In the genomic region with DNA sequence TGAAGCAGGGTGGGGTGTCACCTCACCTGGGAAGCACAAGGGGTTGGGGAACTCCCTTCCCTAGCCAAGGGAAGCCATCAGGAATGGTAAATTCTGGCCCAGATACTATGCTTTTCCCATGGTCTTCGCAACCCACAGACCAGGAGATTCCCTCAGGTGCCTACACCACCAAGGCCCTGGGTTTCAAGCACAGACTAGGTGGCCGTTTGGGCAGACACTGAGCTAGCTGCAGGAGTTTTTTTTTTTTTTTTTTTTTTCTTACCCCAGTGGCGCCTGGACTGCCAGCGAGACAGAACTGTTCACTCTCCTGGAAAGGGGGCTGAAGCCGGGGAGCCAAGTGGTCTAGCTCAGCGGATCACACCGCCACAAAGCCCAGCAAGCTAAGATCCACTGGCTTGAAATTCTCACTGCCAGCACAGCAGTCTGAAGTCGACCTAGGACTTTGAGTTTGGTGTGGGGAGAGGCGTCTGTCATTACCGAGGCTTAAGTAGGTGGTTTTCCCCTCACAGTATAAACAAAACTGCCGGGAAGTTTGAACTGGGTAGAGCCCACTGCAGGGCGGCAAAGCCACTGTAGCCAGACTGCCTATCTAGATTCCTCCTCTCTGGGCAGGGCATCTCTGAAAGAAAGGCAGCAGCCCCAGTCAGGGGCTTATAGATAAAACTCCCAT, we compare ENCODE assay signal across 2 cellular contexts.
TF ChIP-seq lines count a peak whose summit lies in the region.
"Not testable (repeated sequence)": the region's sequence is repeated elsewhere in the genome, so short reads cannot be mapped to it uniquely, and the experiment has no call there.

No MANE protein-coding gene starts in this region.

TF ChIP-seq in K562, 482 proteins besides CTCF, POLR2A, EP300 and RAD21:
- TF ChIP-seq, protein P1, sequence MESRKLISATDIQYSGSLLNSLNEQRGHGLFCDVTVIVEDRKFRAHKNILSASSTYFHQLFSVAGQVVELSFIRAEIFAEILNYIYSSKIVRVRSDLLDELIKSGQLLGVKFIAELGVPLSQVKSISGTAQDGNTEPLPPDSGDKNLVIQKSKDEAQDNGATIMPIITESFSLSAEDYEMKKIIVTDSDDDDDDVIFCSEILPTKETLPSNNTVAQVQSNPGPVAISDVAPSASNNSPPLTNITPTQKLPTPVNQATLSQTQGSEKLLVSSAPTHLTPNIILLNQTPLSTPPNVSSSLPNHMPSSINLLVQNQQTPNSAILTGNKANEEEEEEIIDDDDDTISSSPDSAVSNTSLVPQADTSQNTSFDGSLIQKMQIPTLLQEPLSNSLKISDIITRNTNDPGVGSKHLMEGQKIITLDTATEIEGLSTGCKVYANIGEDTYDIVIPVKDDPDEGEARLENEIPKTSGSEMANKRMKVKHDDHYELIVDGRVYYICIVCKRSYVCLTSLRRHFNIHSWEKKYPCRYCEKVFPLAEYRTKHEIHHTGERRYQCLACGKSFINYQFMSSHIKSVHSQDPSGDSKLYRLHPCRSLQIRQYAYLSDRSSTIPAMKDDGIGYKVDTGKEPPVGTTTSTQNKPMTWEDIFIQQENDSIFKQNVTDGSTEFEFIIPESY (CRISPR knock-in tag; IDR thresholded peaks at IDR 0.05), result peak; percentile 48; the same call in 1 of the 2 replicates

TF ChIP-seq in HepG2, 621 proteins besides CTCF, POLR2A, EP300 and RAD21:
- TF ChIP-seq HNF4A (CRISPR knock-in tag; IDR thresholded peaks at IDR 0.05), result 0 out of 2 replicates have a peak, but pooled peaks have one; percentile 18
- peak; percentile 41; the same call in 1 of the 2 replicates for TF ChIP-seq ZNF350 (CRISPR knock-in tag; IDR thresholded peaks at IDR 0.05; ENCODE audit: borderline replicate concordance, low read depth)
- TF ChIP-seq, protein P2, sequence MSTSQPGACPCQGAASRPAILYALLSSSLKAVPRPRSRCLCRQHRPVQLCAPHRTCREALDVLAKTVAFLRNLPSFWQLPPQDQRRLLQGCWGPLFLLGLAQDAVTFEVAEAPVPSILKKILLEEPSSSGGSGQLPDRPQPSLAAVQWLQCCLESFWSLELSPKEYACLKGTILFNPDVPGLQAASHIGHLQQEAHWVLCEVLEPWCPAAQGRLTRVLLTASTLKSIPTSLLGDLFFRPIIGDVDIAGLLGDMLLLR (CRISPR knock-in tag; IDR thresholded peaks at IDR 0.05), result 0 out of 2 replicates have a peak, but pooled peaks have one; percentile 13
- peak; percentile 28; the same call in 1 of the 2 replicates for TF ChIP-seq SALL1 (CRISPR knock-in tag; IDR thresholded peaks at IDR 0.05)
- TF ChIP-seq, protein P3, sequence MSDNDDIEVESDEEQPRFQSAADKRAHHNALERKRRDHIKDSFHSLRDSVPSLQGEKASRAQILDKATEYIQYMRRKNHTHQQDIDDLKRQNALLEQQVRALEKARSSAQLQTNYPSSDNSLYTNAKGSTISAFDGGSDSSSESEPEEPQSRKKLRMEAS (IDR thresholded peaks at IDR 0.05), result 0 out of 2 replicates have a peak, but pooled peaks have one; percentile 16
- TF ChIP-seq, protein P4, sequence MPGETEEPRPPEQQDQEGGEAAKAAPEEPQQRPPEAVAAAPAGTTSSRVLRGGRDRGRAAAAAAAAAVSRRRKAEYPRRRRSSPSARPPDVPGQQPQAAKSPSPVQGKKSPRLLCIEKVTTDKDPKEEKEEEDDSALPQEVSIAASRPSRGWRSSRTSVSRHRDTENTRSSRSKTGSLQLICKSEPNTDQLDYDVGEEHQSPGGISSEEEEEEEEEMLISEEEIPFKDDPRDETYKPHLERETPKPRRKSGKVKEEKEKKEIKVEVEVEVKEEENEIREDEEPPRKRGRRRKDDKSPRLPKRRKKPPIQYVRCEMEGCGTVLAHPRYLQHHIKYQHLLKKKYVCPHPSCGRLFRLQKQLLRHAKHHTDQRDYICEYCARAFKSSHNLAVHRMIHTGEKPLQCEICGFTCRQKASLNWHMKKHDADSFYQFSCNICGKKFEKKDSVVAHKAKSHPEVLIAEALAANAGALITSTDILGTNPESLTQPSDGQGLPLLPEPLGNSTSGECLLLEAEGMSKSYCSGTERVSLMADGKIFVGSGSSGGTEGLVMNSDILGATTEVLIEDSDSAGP (CRISPR knock-in tag; IDR thresholded peaks at IDR 0.05; ENCODE audit: borderline replicate concordance), result peak; percentile 36; the same call in 1 of the 2 replicates
- TF ChIP-seq FOXA1 (IDR thresholded peaks at IDR 0.05), result not testable (repeated sequence)
- 0 out of 2 replicates have a peak, but pooled peaks have one; percentile 6 for TF ChIP-seq FOXA1 (CRISPR knock-in tag; IDR thresholded peaks at IDR 0.05)
- TF ChIP-seq, protein P5, sequence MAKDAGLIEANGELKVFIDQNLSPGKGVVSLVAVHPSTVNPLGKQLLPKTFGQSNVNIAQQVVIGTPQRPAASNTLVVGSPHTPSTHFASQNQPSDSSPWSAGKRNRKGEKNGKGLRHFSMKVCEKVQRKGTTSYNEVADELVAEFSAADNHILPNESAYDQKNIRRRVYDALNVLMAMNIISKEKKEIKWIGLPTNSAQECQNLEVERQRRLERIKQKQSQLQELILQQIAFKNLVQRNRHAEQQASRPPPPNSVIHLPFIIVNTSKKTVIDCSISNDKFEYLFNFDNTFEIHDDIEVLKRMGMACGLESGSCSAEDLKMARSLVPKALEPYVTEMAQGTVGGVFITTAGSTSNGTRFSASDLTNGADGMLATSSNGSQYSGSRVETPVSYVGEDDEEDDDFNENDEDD (CRISPR knock-in tag; IDR thresholded peaks at IDR 0.05; ENCODE audit: borderline replicate concordance), result peak; percentile 22; the same call in 1 of the 2 replicates
- TF ChIP-seq ZNF292 (CRISPR knock-in tag; IDR thresholded peaks at IDR 0.05; ENCODE audit: borderline replicate concordance, low read depth), result 0 out of 2 replicates have a peak, but pooled peaks have one; percentile 30
- TF ChIP-seq, protein P6, sequence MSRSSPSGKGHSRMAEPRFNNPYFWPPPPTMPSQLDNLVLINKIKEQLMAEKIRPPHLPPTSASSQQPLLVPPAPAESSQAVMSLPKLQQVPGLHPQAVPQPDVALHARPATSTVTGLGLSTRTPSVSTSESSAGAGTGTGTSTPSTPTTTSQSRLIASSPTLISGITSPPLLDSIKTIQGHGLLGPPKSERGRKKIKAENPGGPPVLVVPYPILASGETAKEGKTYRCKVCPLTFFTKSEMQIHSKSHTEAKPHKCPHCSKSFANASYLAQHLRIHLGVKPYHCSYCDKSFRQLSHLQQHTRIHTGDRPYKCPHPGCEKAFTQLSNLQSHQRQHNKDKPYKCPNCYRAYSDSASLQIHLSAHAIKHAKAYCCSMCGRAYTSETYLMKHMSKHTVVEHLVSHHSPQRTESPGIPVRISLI (CRISPR knock-in tag; IDR thresholded peaks at IDR 0.05; ENCODE audit: borderline replicate concordance), result peak; percentile 59; the same call in 1 of the 2 replicates
- TF ChIP-seq, protein P7, sequence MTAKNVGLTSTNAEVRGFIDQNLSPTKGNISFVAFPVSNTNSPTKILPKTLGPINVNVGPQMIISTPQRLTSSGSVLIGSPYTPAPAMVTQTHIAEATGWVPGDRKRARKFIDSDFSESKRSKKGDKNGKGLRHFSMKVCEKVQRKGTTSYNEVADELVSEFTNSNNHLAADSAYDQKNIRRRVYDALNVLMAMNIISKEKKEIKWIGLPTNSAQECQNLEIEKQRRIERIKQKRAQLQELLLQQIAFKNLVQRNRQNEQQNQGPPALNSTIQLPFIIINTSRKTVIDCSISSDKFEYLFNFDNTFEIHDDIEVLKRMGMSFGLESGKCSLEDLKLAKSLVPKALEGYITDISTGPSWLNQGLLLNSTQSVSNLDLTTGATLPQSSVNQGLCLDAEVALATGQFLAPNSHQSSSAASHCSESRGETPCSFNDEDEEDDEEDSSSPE (CRISPR knock-in tag; IDR thresholded peaks at IDR 0.05), result peak; percentile 35; the same call in 1 of the 2 replicates
- TF ChIP-seq, protein P8, sequence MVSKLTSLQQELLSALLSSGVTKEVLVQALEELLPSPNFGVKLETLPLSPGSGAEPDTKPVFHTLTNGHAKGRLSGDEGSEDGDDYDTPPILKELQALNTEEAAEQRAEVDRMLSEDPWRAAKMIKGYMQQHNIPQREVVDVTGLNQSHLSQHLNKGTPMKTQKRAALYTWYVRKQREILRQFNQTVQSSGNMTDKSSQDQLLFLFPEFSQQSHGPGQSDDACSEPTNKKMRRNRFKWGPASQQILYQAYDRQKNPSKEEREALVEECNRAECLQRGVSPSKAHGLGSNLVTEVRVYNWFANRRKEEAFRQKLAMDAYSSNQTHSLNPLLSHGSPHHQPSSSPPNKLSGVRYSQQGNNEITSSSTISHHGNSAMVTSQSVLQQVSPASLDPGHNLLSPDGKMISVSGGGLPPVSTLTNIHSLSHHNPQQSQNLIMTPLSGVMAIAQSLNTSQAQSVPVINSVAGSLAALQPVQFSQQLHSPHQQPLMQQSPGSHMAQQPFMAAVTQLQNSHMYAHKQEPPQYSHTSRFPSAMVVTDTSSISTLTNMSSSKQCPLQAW (CRISPR knock-in tag; IDR thresholded peaks at IDR 0.05), result peak; percentile 28; the same call in 1 of the 2 replicates
- peak; percentile 43; the same call in 1 of the 2 replicates for TF ChIP-seq ZNF501 (CRISPR knock-in tag; IDR thresholded peaks at IDR 0.05)
- TF ChIP-seq, protein P9, sequence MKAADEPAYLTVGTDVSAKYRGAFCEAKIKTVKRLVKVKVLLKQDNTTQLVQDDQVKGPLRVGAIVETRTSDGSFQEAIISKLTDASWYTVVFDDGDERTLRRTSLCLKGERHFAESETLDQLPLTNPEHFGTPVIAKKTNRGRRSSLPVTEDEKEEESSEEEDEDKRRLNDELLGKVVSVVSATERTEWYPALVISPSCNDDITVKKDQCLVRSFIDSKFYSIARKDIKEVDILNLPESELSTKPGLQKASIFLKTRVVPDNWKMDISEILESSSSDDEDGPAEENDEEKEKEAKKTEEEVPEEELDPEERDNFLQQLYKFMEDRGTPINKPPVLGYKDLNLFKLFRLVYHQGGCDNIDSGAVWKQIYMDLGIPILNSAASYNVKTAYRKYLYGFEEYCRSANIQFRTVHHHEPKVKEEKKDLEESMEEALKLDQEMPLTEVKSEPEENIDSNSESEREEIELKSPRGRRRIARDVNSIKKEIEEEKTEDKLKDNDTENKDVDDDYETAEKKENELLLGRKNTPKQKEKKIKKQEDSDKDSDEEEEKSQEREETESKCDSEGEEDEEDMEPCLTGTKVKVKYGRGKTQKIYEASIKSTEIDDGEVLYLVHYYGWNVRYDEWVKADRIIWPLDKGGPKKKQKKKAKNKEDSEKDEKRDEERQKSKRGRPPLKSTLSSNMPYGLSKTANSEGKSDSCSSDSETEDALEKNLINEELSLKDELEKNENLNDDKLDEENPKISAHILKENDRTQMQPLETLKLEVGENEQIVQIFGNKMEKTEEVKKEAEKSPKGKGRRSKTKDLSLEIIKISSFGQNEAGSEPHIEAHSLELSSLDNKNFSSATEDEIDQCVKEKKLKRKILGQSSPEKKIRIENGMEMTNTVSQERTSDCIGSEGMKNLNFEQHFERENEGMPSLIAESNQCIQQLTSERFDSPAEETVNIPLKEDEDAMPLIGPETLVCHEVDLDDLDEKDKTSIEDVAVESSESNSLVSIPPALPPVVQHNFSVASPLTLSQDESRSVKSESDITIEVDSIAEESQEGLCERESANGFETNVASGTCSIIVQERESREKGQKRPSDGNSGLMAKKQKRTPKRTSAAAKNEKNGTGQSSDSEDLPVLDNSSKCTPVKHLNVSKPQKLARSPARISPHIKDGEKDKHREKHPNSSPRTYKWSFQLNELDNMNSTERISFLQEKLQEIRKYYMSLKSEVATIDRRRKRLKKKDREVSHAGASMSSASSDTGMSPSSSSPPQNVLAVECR (CRISPR knock-in tag; IDR thresholded peaks at IDR 0.05; ENCODE audit: borderline replicate concordance), result 0 out of 2 replicates have a peak, but pooled peaks have one; percentile 18
- TF ChIP-seq ZMYM4 (CRISPR knock-in tag; IDR thresholded peaks at IDR 0.05), result peak; percentile 49; the same call in 1 of the 2 replicates
- TF ChIP-seq PITX1 (CRISPR knock-in tag; IDR thresholded peaks at IDR 0.05), result 0 out of 2 replicates have a peak, but pooled peaks have one; percentile 27
- 0 out of 2 replicates have a peak, but pooled peaks have one; percentile 34 for TF ChIP-seq ZNF607 (CRISPR knock-in tag; IDR thresholded peaks at IDR 0.05; ENCODE audit: borderline replicate concordance)
- peak; percentile 33; the same call in 1 of the 2 replicates for TF ChIP-seq SAP130 (CRISPR knock-in tag; IDR thresholded peaks at IDR 0.05; ENCODE audit: low read depth)
- peak; percentile 34; the same call in 1 of the 2 replicates for TF ChIP-seq KMT2B (CRISPR knock-in tag; IDR thresholded peaks at IDR 0.05)
- TF ChIP-seq, protein P10, sequence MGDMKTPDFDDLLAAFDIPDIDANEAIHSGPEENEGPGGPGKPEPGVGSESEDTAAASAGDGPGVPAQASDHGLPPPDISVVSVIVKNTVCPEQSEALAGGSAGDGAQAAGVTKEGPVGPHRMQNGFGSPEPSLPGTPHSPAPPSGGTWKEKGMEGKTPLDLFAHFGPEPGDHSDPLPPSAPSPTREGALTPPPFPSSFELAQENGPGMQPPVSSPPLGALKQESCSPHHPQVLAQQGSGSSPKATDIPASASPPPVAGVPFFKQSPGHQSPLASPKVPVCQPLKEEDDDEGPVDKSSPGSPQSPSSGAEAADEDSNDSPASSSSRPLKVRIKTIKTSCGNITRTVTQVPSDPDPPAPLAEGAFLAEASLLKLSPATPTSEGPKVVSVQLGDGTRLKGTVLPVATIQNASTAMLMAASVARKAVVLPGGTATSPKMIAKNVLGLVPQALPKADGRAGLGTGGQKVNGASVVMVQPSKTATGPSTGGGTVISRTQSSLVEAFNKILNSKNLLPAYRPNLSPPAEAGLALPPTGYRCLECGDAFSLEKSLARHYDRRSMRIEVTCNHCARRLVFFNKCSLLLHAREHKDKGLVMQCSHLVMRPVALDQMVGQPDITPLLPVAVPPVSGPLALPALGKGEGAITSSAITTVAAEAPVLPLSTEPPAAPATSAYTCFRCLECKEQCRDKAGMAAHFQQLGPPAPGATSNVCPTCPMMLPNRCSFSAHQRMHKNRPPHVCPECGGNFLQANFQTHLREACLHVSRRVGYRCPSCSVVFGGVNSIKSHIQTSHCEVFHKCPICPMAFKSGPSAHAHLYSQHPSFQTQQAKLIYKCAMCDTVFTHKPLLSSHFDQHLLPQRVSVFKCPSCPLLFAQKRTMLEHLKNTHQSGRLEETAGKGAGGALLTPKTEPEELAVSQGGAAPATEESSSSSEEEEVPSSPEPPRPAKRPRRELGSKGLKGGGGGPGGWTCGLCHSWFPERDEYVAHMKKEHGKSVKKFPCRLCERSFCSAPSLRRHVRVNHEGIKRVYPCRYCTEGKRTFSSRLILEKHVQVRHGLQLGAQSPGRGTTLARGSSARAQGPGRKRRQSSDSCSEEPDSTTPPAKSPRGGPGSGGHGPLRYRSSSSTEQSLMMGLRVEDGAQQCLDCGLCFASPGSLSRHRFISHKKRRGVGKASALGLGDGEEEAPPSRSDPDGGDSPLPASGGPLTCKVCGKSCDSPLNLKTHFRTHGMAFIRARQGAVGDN (CRISPR knock-in tag; IDR thresholded peaks at IDR 0.05), result peak; percentile 25; the same call in 1 of the 2 replicates
- 0 out of 2 replicates have a peak, but pooled peaks have one; percentile 30 for TF ChIP-seq ZNF333 (CRISPR knock-in tag; IDR thresholded peaks at IDR 0.05; ENCODE audit: borderline replicate concordance)
